ENCODE assay signal across 29 cellular contexts in the genomic region with DNA sequence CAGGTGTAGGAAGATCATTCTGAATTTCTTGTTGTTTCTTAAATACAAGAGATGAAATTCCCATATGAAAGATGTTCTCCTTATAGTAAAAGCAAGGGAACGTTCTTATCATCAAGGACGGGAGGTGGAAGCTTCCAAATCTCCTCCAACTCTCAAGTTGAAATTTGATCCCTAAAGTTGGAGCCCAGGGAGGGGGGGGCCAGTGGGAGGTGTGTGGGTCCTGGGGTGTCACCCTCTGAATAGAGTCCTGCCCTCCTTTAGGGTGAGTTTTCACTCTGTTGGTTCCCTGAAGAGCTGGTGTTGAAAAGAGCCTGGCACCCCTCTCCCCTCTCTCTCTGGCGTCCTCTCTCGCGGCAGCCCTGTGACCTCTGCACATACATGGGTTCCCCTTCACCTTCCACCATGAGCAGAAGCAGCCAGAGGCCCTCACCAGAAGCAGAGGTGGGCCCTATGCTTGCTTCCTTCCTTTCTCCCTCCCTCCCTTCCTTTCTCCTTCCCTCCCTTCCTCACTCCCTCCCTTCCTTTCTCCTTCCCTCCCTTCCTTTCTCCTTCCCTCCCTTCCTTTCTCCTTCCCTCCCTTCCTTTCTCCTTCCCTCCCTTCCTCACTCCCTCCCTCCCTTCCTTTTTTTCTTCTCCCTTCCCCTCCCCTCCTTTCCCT. TPM values are rescaled to one million over a fixed set of nuclear protein-coding genes. Genes with fewer than 3 reads are reported as not detected.
"Had no signal": no experiment of that assay in that cellular context is flagged by ENCODE, and none has a peak within 500 bp of the region (broad histone marks: within the 10 kb centered on the region; RNA-seq: fewer than 3 reads in every experiment).

No MANE protein-coding gene starts in this region.

- H3K27me3 ChIP-seq: ascending aorta, breast epithelium had no signal

- H3K4me1 ChIP-seq: ascending aorta, breast epithelium had no signal

- H3K9me3 ChIP-seq: ascending aorta, breast epithelium had no signal

- H3K36me3 ChIP-seq: ascending aorta, brain microvascular endothelial cell, breast epithelium, WERI-Rb-1 had no signal

- DNase-seq: activated CD4-positive, alpha-beta memory T cell treated with anti-CD3 and anti-CD28 coated beads, Interleukin-2, amount 10 ng/mL, durations not matched to agents 7 days and 5 days; activated CD4-positive, alpha-beta T cell treated with anti-CD3 and anti-CD28 coated beads for 1 hour; activated CD4-positive, alpha-beta T cell treated with anti-CD3 and anti-CD28 coated beads for 36 hours; activated CD4-positive, alpha-beta T cell treated with anti-CD3 and anti-CD28 coated beads for 48 hours; activated CD4-positive, alpha-beta T cell treated with anti-CD3 and anti-CD28 coated beads, Interleukin-2, amount 10 ng/mL, durations not matched to agents 7 days and 5 days; activated CD4-positive, alpha-beta T cell treated with anti-CD3 and anti-CD28 coated beads, Interleukin-2, amount 50 U/mL, for 48 hours; activated CD4-positive, CD25-positive, alpha-beta regulatory T cell; activated CD8-positive, alpha-beta memory T cell treated with anti-CD3 and anti-CD28 coated beads for 24 hours; activated CD8-positive, alpha-beta memory T cell treated with anti-CD3 and anti-CD28 coated beads, Interleukin-2, amount 10 ng/mL, durations not matched to agents 7 days and 5 days; activated CD8-positive, alpha-beta memory T cell treated with anti-CD3 and anti-CD28 coated beads, Interleukin-2, amount 50 U/mL, for 48 hours; activated CD8-positive, alpha-beta T cell treated with anti-CD3 and anti-CD28 coated beads, Interleukin-2, amount 10 ng/mL, durations not matched to agents 7 days and 5 days; activated effector memory CD4-positive, alpha-beta T cell treated with Interleukin-2 at 50 U/mL for 16 hours; activated gamma-delta T cell; activated naive CD4-positive, alpha-beta T cell treated with anti-CD3 and anti-CD28 coated beads, Interleukin-2, amount 10 ng/mL, durations not matched to agents 7 days and 5 days; activated naive CD4-positive, alpha-beta T cell treated with Interleukin-2 at 50 U/mL for 16 hours; activated naive CD8-positive, alpha-beta T cell treated with anti-CD3 and anti-CD28 coated beads, Interleukin-2, amount 10 ng/mL, durations not matched to agents 7 days and 5 days; activated naive CD8-positive, alpha-beta T cell treated with anti-CD3 and anti-CD28 coated beads, Interleukin-2, amount 50 U/mL, for 24 hours; activated T-cell treated with anti-CD3 and anti-CD28 coated beads, Interleukin-2, amount 50 U/mL, for 24 hours; activated T-cell treated with anti-CD3 and anti-CD28 coated beads, Interleukin-2, amount 50 U/mL, for 48 hours; amygdala; anterior cingulate cortex; brain microvascular endothelial cell; central memory CD4-positive, alpha-beta T cell; T-helper 1 cell; T-helper 2 cell; T-helper 9 cell; WERI-Rb-1 had no signal

- H3K4me3 ChIP-seq: ascending aorta, breast epithelium had no signal

- H3K27ac ChIP-seq: ascending aorta, brain microvascular endothelial cell, breast epithelium, WERI-Rb-1 had no signal

RNA-seq across cellular contexts. Expression of gene TRIM17, which starts 10.0 kb away (rescaled TPM):
- total RNA-seq: ascending aorta had no signal
